In the genomic region with DNA sequence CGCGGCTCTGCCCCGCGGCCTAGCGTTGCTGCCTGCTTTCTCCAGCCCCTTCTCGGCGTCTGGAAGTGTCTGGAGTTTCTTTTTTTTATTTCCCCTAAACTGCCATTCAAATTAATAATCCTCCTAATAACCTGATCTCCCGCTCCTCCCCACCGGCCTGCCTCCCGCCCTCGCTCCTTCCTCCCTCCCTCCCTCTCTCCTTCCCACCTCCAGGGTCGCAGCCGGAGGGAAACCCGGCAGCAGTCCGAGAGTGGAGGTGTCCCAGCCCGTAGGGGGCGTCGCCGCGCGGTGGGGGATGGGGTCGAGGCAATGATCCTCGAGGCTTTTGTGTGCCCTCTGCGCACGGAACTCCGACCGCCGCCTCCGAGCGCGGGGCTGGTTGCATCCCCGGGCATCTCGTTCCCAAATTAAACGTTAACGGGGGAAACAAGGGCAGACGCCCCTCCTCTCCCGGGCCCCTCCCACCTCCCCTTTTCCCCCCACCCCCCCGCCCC, we compare ENCODE assay signal across 8 cellular contexts. TPM values are rescaled to one million over a fixed set of nuclear protein-coding genes. Genes with fewer than 3 reads are reported as not detected.
DNase-seq lines count a peak whose midpoint lies in the region; ATAC-seq and TF ChIP-seq lines count a peak whose summit lies in the region.

No MANE protein-coding gene starts in this region.

- ATAC-seq in GM18511 (IDR thresholded peaks at IDR 0.05; ENCODE audit: unreplicated experiment) (peak; percentile 28), heart right ventricle (peak; percentile 33 to 59 (median 47)), GM21447 (IDR thresholded peaks at IDR 0.05; ENCODE audit: unreplicated experiment) (no peak)

- intact Hi-C loops in heart right ventricle (cut with DNase I) = loop anchor here (1.0 to 10.0 kb wide), 20 partner anchors 19 to 529 kb away; partner anchors contain the start of gene CRADD (in 8 of the 10)

- H3K4me1 Mint-ChIP-seq in activated naive CD8-positive, alpha-beta T cell treated with anti-CD3 and anti-CD28 coated beads for 36 hours = peaks cover 28% of the 10 kb centered on the region
- H3K4me1 Mint-ChIP-seq in progenitor cell of endocrine pancreas (ENCODE audit: low read depth) = peaks cover 13% of the 10 kb centered on the region

- peaks cover 0 to 83% (median 0%) of the 10 kb centered on the region in 7 donors for H3K27me3 ChIP-seq in heart right ventricle

- H3K9me3 Mint-ChIP-seq in activated naive CD8-positive, alpha-beta T cell treated with anti-CD3 and anti-CD28 coated beads for 36 hours = no peaks in the 10 kb centered on the region
- no peaks in the 10 kb centered on the region for H3K9me3 Mint-ChIP-seq in progenitor cell of endocrine pancreas (ENCODE audit: low read depth)

- DNase-seq in 8988T (peak; percentile 51), HT1080 (ENCODE audit: low read depth) (peak; percentile 60), SK-N-DZ (ENCODE audit: low spot score) (peak; percentile 84), heart right ventricle (peak; percentile 78 to 91), progenitor cell of endocrine pancreas (ENCODE audit: low spot score, unreplicated experiment) (peak; percentile 80)
- DNase-seq in activated naive CD8-positive, alpha-beta T cell treated with anti-CD3 and anti-CD28 coated beads for 36 hours = peak; percentile 81

- H3K4me3 ChIP-seq in heart right ventricle = peak overlapping the region; percentile 62 to 100 (median 91)

- H3K36me3 ChIP-seq in heart right ventricle = peaks cover 0 to 30% (median 14%) of the 10 kb centered on the region in 9 donors

- H3K4me1 ChIP-seq in heart right ventricle = peaks cover 3 to 39% (median 29%) of the 10 kb centered on the region in 9 donors

- TF ChIP-seq CTCF in heart right ventricle (IDR thresholded peaks at IDR 0.05) (peak in 7 of 9 donors; percentile 24 to 67 (median 49)), progenitor cell of endocrine pancreas (IDR thresholded peaks at IDR 0.05; ENCODE audit: unreplicated experiment) (peak; percentile 46)

- H3K27me3 Mint-ChIP-seq in activated naive CD8-positive, alpha-beta T cell treated with anti-CD3 and anti-CD28 coated beads for 36 hours = peaks cover 16% of the 10 kb centered on the region
- peaks cover 31% of the 10 kb centered on the region for H3K27me3 Mint-ChIP-seq in progenitor cell of endocrine pancreas

- peak overlapping the region; percentile 79 for H3K27ac Mint-ChIP-seq in activated naive CD8-positive, alpha-beta T cell treated with anti-CD3 and anti-CD28 coated beads for 36 hours
- H3K27ac Mint-ChIP-seq in progenitor cell of endocrine pancreas = peak overlapping the region; percentile 67

- H3K4me3 Mint-ChIP-seq in activated naive CD8-positive, alpha-beta T cell treated with anti-CD3 and anti-CD28 coated beads for 36 hours = peak overlapping the region; percentile 71
- H3K4me3 Mint-ChIP-seq in progenitor cell of endocrine pancreas (ENCODE audit: low read depth) = peak overlapping the region; percentile 75

- peak overlapping the region; percentile 93 to 100 (median 96) for H3K27ac ChIP-seq in heart right ventricle

- H3K9me3 ChIP-seq in heart right ventricle = no peaks in the 10 kb centered on the region

- 0 to 1% methylated on average over 31 to 37 of the region's 38 CpGs for WGBS in heart right ventricle, 2 donors

- H3K36me3 Mint-ChIP-seq in activated naive CD8-positive, alpha-beta T cell treated with anti-CD3 and anti-CD28 coated beads for 36 hours = peaks cover 17% of the 10 kb centered on the region
- H3K36me3 Mint-ChIP-seq in progenitor cell of endocrine pancreas (ENCODE audit: insufficient read depth) = peaks cover 6% of the 10 kb centered on the region

RNA-seq across cellular contexts. Expression of gene SOCS2, which starts 1.1 kb away (rescaled TPM):
- total RNA-seq in HT1080 (2014; rRNA removed; shearing (Covaris generic)) = 14.9 and 15.6 TPM in 2 replicates
- 16.3 and 17.9 TPM in 2 replicates for polyA plus RNA-seq in HT1080 (2015; cell fraction: cytosol; rRNA removed)
- 12.8 and 14.9 TPM in 2 replicates for polyA plus RNA-seq in HT1080 (2015; cell fraction: nucleus; rRNA removed)
- 34.9 and 55.9 TPM in 2 replicates for polyA plus RNA-seq in SK-N-DZ (2014; cell fraction: cytosol; rRNA removed)
- 70.1 and 81.4 TPM in 2 replicates for polyA plus RNA-seq in SK-N-DZ (2014; cell fraction: nucleus; rRNA removed)
- total RNA-seq in activated naive CD8-positive, alpha-beta T cell treated with anti-CD3 and anti-CD28 coated beads for 36 hours = 10 to 100 TPM; 25.8 to 27.0 TPM
- 10 to 100 TPM in 9 of 10 donors, 1 to 10 TPM in 1; 8.6 to 35.1 (median 18.3) TPM for total RNA-seq in heart right ventricle
- 10 to 100 TPM; 14.9 to 19.5 TPM for polyA plus RNA-seq in heart right ventricle
- 8.4 and 14.3 TPM in 2 replicates for total RNA-seq in progenitor cell of endocrine pancreas
